Comparison of ENCODE assay signal across 14 cellular contexts in genomic region chr14:35986219-35986573, GRCh38.
DNase-seq lines count a peak whose midpoint lies in the region; ATAC-seq and TF ChIP-seq lines count a peak whose summit lies in the region.
"Had no signal": no experiment of that assay in that cellular context is flagged by ENCODE, and none has a peak within 500 bp of the region (broad histone marks: within the 10 kb centered on the region; RNA-seq: fewer than 3 reads in every experiment).

No MANE protein-coding gene starts in this region.

- ATAC-seq in GM18907 (IDR thresholded peaks at IDR 0.05; ENCODE audit: unreplicated experiment), result peak; percentile 81
- peak; percentile 68 for ATAC-seq in GM21717 (IDR thresholded peaks at IDR 0.05; ENCODE audit: unreplicated experiment)
- ATAC-seq in HG03457 (IDR thresholded peaks at IDR 0.05; ENCODE audit: unreplicated experiment), result peak; percentile 53
- ATAC-seq: T-cell had no signal

- no peak for TF ChIP-seq CTCF in tibial artery (IDR thresholded peaks at IDR 0.05)

- no peaks in the 10 kb centered on the region for H3K27me3 ChIP-seq in tibial artery

- H3K27ac ChIP-seq in cingulate gyrus (ENCODE audit: low read depth, low read length), result peak overlapping the region; percentile 99
- H3K27ac ChIP-seq in tibial artery, result no peak overlapping the region

- no peaks in the 10 kb centered on the region for H3K36me3 ChIP-seq in tibial artery

- H3K4me1 ChIP-seq in tibial artery, result no peaks in the 10 kb centered on the region

- no peaks in the 10 kb centered on the region for H3K9me3 ChIP-seq in tibial artery

- intact Hi-C loops in tibial artery (cut with DNase I; ENCODE audit: low total_unique reads), result no loop called here

- no peak for DNase-seq in NCI-H2171 (lab: John Stamatoyannopoulos, UW)
- no peak for DNase-seq in stimulated activated CD4-positive, alpha-beta T cell treated with anti-CD3 and anti-CD28 coated beads, Interleukin-12 subunit alpha, Interleukin-12 subunit beta, amount 100 ng/mL, for 4 hours
- DNase-seq in GOT3 (lab: John Stamatoyannopoulos, UW), result no peak
- no peak for DNase-seq in tibial artery
- DNase-seq: aorta; CD8-positive, alpha-beta memory T cell; naive B cell; NCI-H446; stimulated activated CD4-positive, alpha-beta T cell treated with anti-CD3 and anti-CD28 coated beads, Interleukin-15, amount 100 ng/mL, for 24 hours; T-cell had no signal

- no peak overlapping the region for H3K4me3 ChIP-seq in tibial artery
